In the genomic region with DNA sequence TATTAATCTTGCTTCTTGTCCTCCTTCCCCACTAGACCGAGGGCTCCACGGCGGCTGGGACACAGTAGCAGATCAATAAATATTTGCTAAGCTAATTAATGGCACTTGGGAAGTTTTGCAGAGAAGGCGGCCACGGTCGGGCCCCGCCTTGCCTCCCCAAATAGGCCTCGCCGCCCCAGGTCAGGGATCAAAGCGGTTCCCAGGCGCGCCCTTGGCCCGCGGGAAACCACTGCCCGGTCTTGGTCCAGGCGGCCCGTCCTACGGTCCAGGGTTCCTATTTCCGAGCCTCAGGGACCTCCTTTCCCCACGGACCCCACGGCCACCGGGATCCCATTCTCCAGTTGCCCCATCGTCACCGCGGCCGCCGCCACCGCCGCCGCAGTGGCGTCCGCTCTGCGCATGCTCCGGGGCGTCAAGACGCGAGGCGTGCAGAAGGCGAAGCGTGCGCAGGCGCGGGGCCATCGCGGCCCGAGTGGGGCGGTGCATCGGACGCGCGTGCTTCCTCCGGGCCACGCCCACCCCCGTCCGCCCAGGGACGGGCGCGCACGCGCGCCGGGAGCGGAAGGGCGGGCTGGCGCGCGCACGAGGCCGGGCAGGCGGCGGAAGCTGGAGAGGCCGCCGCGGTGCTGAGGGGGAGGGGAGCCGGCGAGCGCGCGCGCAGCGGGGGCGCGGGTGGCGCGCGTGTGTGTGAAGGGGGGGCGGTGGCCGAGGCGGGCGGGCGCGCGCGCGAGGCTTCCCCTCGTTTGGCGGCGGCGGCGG, we compare ENCODE assay signal across 1 cellular context.
TF ChIP-seq lines count a peak whose summit lies in the region.

A gene (plus strand): TSS at position 717 of the 759 bp plus-strand sequence. CDS start 23,122 bp downstream, outside the sequence.

TF ChIP-seq in HCT116, 20 proteins besides CTCF, POLR2A, EP300 and RAD21 (continued from another document):
- TF ChIP-seq, protein P1, sequence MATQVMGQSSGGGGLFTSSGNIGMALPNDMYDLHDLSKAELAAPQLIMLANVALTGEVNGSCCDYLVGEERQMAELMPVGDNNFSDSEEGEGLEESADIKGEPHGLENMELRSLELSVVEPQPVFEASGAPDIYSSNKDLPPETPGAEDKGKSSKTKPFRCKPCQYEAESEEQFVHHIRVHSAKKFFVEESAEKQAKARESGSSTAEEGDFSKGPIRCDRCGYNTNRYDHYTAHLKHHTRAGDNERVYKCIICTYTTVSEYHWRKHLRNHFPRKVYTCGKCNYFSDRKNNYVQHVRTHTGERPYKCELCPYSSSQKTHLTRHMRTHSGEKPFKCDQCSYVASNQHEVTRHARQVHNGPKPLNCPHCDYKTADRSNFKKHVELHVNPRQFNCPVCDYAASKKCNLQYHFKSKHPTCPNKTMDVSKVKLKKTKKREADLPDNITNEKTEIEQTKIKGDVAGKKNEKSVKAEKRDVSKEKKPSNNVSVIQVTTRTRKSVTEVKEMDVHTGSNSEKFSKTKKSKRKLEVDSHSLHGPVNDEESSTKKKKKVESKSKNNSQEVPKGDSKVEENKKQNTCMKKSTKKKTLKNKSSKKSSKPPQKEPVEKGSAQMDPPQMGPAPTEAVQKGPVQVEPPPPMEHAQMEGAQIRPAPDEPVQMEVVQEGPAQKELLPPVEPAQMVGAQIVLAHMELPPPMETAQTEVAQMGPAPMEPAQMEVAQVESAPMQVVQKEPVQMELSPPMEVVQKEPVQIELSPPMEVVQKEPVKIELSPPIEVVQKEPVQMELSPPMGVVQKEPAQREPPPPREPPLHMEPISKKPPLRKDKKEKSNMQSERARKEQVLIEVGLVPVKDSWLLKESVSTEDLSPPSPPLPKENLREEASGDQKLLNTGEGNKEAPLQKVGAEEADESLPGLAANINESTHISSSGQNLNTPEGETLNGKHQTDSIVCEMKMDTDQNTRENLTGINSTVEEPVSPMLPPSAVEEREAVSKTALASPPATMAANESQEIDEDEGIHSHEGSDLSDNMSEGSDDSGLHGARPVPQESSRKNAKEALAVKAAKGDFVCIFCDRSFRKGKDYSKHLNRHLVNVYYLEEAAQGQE (IDR thresholded peaks at IDR 0.05; ENCODE audit: low read depth): no peak
- TF ChIP-seq CBX3 (IDR thresholded peaks at IDR 0.05; ENCODE audit: low read depth): 0 out of 2 replicates have a peak, but pooled peaks have one; percentile 65
- TF ChIP-seq, protein P2, sequence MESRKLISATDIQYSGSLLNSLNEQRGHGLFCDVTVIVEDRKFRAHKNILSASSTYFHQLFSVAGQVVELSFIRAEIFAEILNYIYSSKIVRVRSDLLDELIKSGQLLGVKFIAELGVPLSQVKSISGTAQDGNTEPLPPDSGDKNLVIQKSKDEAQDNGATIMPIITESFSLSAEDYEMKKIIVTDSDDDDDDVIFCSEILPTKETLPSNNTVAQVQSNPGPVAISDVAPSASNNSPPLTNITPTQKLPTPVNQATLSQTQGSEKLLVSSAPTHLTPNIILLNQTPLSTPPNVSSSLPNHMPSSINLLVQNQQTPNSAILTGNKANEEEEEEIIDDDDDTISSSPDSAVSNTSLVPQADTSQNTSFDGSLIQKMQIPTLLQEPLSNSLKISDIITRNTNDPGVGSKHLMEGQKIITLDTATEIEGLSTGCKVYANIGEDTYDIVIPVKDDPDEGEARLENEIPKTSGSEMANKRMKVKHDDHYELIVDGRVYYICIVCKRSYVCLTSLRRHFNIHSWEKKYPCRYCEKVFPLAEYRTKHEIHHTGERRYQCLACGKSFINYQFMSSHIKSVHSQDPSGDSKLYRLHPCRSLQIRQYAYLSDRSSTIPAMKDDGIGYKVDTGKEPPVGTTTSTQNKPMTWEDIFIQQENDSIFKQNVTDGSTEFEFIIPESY (IDR thresholded peaks at IDR 0.05; ENCODE audit: extremely low read depth, insufficient replicate concordance, low read length): no peak
- TF ChIP-seq, protein P3, sequence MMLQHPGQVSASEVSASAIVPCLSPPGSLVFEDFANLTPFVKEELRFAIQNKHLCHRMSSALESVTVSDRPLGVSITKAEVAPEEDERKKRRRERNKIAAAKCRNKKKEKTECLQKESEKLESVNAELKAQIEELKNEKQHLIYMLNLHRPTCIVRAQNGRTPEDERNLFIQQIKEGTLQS (IDR thresholded peaks at IDR 0.05): no peak; the same call in 1 of the 2 replicates
- no peak for TF ChIP-seq EGR1 (IDR thresholded peaks at IDR 0.05; ENCODE audit: low read depth)
- no peak for TF ChIP-seq ZNF274 (IDR thresholded peaks at IDR 0.05; ENCODE audit: low read depth, low read length)
